ENCODE assay signal across 8 cellular contexts in the genomic region with DNA sequence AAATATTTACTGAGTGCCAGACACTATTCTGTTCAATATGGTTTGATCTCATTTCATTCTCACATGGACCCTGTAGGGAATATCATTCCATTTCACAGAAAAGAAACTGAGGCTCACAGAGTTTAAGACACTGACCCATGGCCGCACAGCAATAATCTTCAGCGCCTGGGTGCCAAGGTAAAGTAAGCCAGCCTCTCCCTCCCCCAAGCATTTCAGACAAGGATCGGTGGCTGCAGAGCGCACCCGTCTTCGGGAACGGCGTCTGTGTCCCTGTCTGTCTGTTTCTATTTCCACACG. TPM values are rescaled to one million over a fixed set of nuclear protein-coding genes. Genes with fewer than 3 reads are reported as not detected.
DNase-seq lines count a peak whose midpoint lies in the region; ATAC-seq, FAIRE-seq and TF ChIP-seq lines count a peak whose summit lies in the region.

No MANE protein-coding gene starts in this region.

- peak overlapping the region; percentile 85 for H2AFZ ChIP-seq in K562 (ENCODE audit: low read depth, low read length)

- TF ChIP-seq EP300 in K562 (IDR thresholded peaks at IDR 0.05; ENCODE audit: low read length): no peak

- DNase-seq in right atrium auricular region (ENCODE audit: low spot score): no peak
- DNase-seq in left cardiac atrium: no peak
- DNase-seq in K562 (ENCODE audit: extremely low read depth in 1 of 4, low spot score in 3 of 4): no peak
- DNase-seq in lung (ENCODE audit: low spot score): no peak
- no peak for DNase-seq in stimulated activated CD4-positive, alpha-beta T cell treated with anti-CD3 and anti-CD28 coated beads, Interleukin-1b, Interleukin-23, amount 100 ng/mL, for 48 hours
- no peak for DNase-seq in NCI-H2227 (lab: John Stamatoyannopoulos, UW; ENCODE audit: unreplicated experiment)
- no peak for DNase-seq in stimulated activated naive CD4-positive, alpha-beta T cell treated with Interleukin-2 at 50 U/mL for 16 hours (lab: John Stamatoyannopoulos, UW)

- TF ChIP-seq POLR2A in K562 (conservative IDR thresholded peaks at IDR 0.05): no peak

- peak overlapping the region; percentile 86 to 96 for H3K9ac ChIP-seq in K562 (ENCODE audit: insufficient read depth in 1 of 2, low read depth in 2 of 2, low read length in 2 of 2)

- peak overlapping the region in 1 of 2 donors; percentile 54 for H3K27ac ChIP-seq in right atrium auricular region
- peak overlapping the region; percentile 95 for H3K27ac ChIP-seq in K562 (ENCODE audit: extremely low read depth, low read depth, low read length)
- H3K27ac ChIP-seq in lung (ENCODE audit: low read depth in 1 of 2, low read length in 1 of 2): peak overlapping the region in 1 of 2 donors; percentile 28

- BruUV-seq in K562 (replicated peaks; lab: Mats Ljungman, UMichigan): no TSS peak

- TF ChIP-seq CTCF in right atrium auricular region (IDR thresholded peaks at IDR 0.05) (no peak), K562 (IDR thresholded peaks at IDR 0.05 in 2 of 3, conservative IDR thresholded peaks at IDR 0.05 in 1 of 3; ENCODE audit: insufficient read depth in 2 of 3, low read depth in 1 of 3, low read length in 3 of 3) (no peak), lung (IDR thresholded peaks at IDR 0.05; ENCODE audit: control extremely low read depth, extremely low read depth) (no peak)

- FAIRE-seq in K562 (lab: Jason Lieb, UNC): no peak

- no peak for ATAC-seq in left cardiac atrium
- ATAC-seq in K562: no peak
- no peak for ATAC-seq in lung (ENCODE audit: insufficient read depth, low FRiP score)
- ATAC-seq in GM18511 (IDR thresholded peaks at IDR 0.05; ENCODE audit: unreplicated experiment): no peak

- POLR2A ChIA-PET in K562 (lab: Yijun Ruan, JAX): interaction anchor here (0.5 to 1.9 kb wide), 14 partner anchors 9 to 1524 kb away, joined by 3 to 9 read pairs (median 3); partner anchors contain the start of genes CDC37, CNN1, ICAM1 and TYK2

- no peak for TF ChIP-seq RAD21 in K562 (CRISPR knock-in tag; conservative IDR thresholded peaks at IDR 0.05 in 1 of 2, IDR thresholded peaks at IDR 0.05 in 1 of 2)

- H3K4me1 ChIP-seq in right atrium auricular region: peaks cover 0 to 51% of the 10 kb centered on the region in 2 donors
- H3K4me1 ChIP-seq in K562 (replicated peaks in 1 of 2; ENCODE audit: control insufficient read depth in 2 of 2, insufficient read depth in 2 of 2, low read length in 2 of 2): peaks cover 27 to 56% of the 10 kb centered on the region in 2 experiments
- peaks cover 0 to 17% of the 10 kb centered on the region in 2 donors for H3K4me1 ChIP-seq in lung (ENCODE audit: control insufficient read depth in 2 of 2, insufficient read depth in 2 of 2, low read length in 2 of 2)

- H3K9me1 ChIP-seq in K562 (ENCODE audit: control insufficient read depth, insufficient read depth, low read length): no peaks in the 10 kb centered on the region

- H3K79me2 ChIP-seq in K562 (ENCODE audit: control insufficient read depth, insufficient read depth, low read length): peaks cover 37% of the 10 kb centered on the region

- H3K36me3 ChIP-seq in right atrium auricular region (no peaks in the 10 kb centered on the region), K562 (ENCODE audit: control insufficient read depth, insufficient read depth, low read length) (no peaks in the 10 kb centered on the region; the same call in 2 of the 3 replicates), lung (ENCODE audit: control insufficient read depth in 2 of 2, insufficient read depth in 2 of 2, low read length in 2 of 2) (no peaks in the 10 kb centered on the region)

- H3K4me3 ChIP-seq in right atrium auricular region: peak overlapping the region; percentile 20 to 56
- H3K4me3 ChIP-seq in K562: peak overlapping the region; percentile 58
- H3K4me3 ChIP-seq in lung: peak overlapping the region; percentile 18

- in situ Hi-C loops in K562 (cut with MboI): no loop called here

- H3K4me2 ChIP-seq in K562 (ENCODE audit: insufficient read depth, low read length): peak overlapping the region; percentile 96

- intact Hi-C loops in left cardiac atrium (cut with DNase I) (no loop called here), K562 (cut with micrococcal nuclease) (no loop called here)

- H3K9me3 ChIP-seq in right atrium auricular region: no peaks in the 10 kb centered on the region
- H3K9me3 ChIP-seq in K562 (replicated peaks; ENCODE audit: control insufficient read depth, insufficient read depth, low read depth, low read length): peaks cover 4% of the 10 kb centered on the region
- H3K9me3 ChIP-seq in lung (ENCODE audit: control insufficient read depth in 2 of 2, insufficient read depth in 1 of 2, low read length in 1 of 2): peaks cover 0 to 3% of the 10 kb centered on the region in 2 donors

- CTCF ChIA-PET in K562 (lab: Yijun Ruan, JAX; ENCODE audit: low intra/inter-chr PET ratio): interaction anchor here (0.6 to 2.5 kb wide), 3 partner anchors 9 to 414 kb away, joined by 3 to 10 read pairs (median 3); no protein-coding TSS in a partner anchor

- H4K20me1 ChIP-seq in K562 (replicated peaks; ENCODE audit: control insufficient read depth, insufficient read depth, low read length): no peaks in the 10 kb centered on the region

- WGBS in K562 (ENCODE audit: insufficient coverage, low coverage, missing lambda C conversion rate): 1% methylated on average over 9 of the region's 9 CpGs
- 8 to 9% methylated on average over 9 of the region's 9 CpGs for WGBS in lung, 2 donors

- H3K27me3 ChIP-seq in right atrium auricular region (peaks cover 23 to 39% of the 10 kb centered on the region in 2 donors), K562 (ENCODE audit: control insufficient read depth in 2 of 2, insufficient read depth in 2 of 2, low read length in 2 of 2) (no peaks in the 10 kb centered on the region), lung (ENCODE audit: control insufficient read depth, insufficient read depth) (no peaks in the 10 kb centered on the region)

RNA-seq across cellular contexts. Expression of gene PDE4A, which starts 4.3 kb away (rescaled TPM):
- total RNA-seq in right atrium auricular region: 1 to 10 TPM; 9.4 to 9.9 TPM
- 10 to 100 TPM; 13.5 to 13.7 TPM for total RNA-seq in left cardiac atrium
- total RNA-seq in K562 (2011; cell fraction: chromatin; rRNA removed; ENCODE audit: low replicate concordance): 30.8 and 75.5 TPM in 2 replicates
- total RNA-seq in K562 (2011; cell fraction: nucleolus; rRNA removed): 29.5 and 33.3 TPM in 2 replicates
- 27.9 and 30.0 TPM in 2 replicates for total RNA-seq in K562 (2011; cell fraction: nucleoplasm; rRNA removed)
- 4.2 and 4.7 TPM in 2 replicates for total RNA-seq in K562 (2014; rRNA removed)
- 3.2 and 3.6 TPM in 2 replicates for total RNA-seq in K562 (2014; rRNA removed; fragmentation: Illumina TruSeq; extraction: Trizol)
- 4.6 and 5.1 TPM in 2 replicates for total RNA-seq in K562 (2015; rRNA removed; fragmentation: Illumina TruSeq; extraction: Trizol)
- total RNA-seq in K562 (2021): 25.5 and 26.9 TPM in 2 replicates
- polyA plus RNA-seq in K562 (2011; rRNA removed): 6.0 and 7.6 TPM in 2 replicates
- polyA plus RNA-seq in K562 (2011; cell fraction: cytosol; rRNA removed): 7.1 and 9.9 TPM in 2 replicates
- polyA plus RNA-seq in K562 (2011; cell fraction: nucleus; rRNA removed): 16.4 and 26.9 TPM in 2 replicates
- polyA plus RNA-seq in K562 (2012): 12.3 and 18.3 TPM in 2 replicates
- polyA plus RNA-seq in K562 (2014; fragmentation: Illumina TruSeq; extraction: Trizol): 15.1 and 16.5 TPM in 2 replicates
- under 1 TPM; 0.66 to 0.68 TPM for polyA plus RNA-seq in K562 (2014; fragmentation: Nextera tagmentation; extraction: Ambion mirVana)
- 14.2 and 14.3 TPM in 2 replicates for polyA plus RNA-seq in K562 (2014; rRNA removed)
- polyA minus RNA-seq in K562 (2011; rRNA and poly(A)+ RNA removed): 4.5 and 7.0 TPM in 2 replicates
- polyA minus RNA-seq in K562 (2011; cell fraction: cytosol; rRNA and poly(A)+ RNA removed): 14.0 and 20.1 TPM in 2 replicates
- 8.8 and 9.9 TPM in 2 replicates for polyA minus RNA-seq in K562 (2011; cell fraction: nucleus; rRNA and poly(A)+ RNA removed)
- 10 to 100 TPM; 11.9 to 23.6 TPM for total RNA-seq in lung
- 10 to 100 TPM; 10.3 to 13.7 TPM for polyA plus RNA-seq in lung

RNA-seq across cellular contexts. Expression of gene CDC37, which starts 12.7 kb away (rescaled TPM):
- 100 to 1,000 TPM; 130 to 131 TPM for total RNA-seq in right atrium auricular region
- 100 to 1,000 TPM; 130 to 156 TPM for total RNA-seq in left cardiac atrium
- 143 and 313 TPM in 2 replicates for total RNA-seq in K562 (2011; cell fraction: chromatin; rRNA removed; ENCODE audit: low replicate concordance)
- 204 and 248 TPM in 2 replicates for total RNA-seq in K562 (2011; cell fraction: nucleolus; rRNA removed)
- 196 and 198 TPM in 2 replicates for total RNA-seq in K562 (2011; cell fraction: nucleoplasm; rRNA removed)
- 374 and 442 TPM in 2 replicates for total RNA-seq in K562 (2014; rRNA removed)
- total RNA-seq in K562 (2014; rRNA removed; fragmentation: Illumina TruSeq; extraction: Trizol): 92.4 and 108 TPM in 2 replicates
- total RNA-seq in K562 (2015; rRNA removed; fragmentation: Illumina TruSeq; extraction: Trizol): 227 and 233 TPM in 2 replicates
- 220 and 242 TPM in 2 replicates for total RNA-seq in K562 (2021)
- polyA plus RNA-seq in K562 (2011; rRNA removed): 298 and 334 TPM in 2 replicates
- polyA plus RNA-seq in K562 (2011; cell fraction: cytosol; rRNA removed): 268 and 380 TPM in 2 replicates
- polyA plus RNA-seq in K562 (2011; cell fraction: nucleus; rRNA removed): 1,074 and 1,365 TPM in 2 replicates
- polyA plus RNA-seq in K562 (2012): 226 and 230 TPM in 2 replicates
- polyA plus RNA-seq in K562 (2014; fragmentation: Illumina TruSeq; extraction: Trizol): 188 and 265 TPM in 2 replicates
- 10 to 100 TPM in 1 of 2 experiments, 1 to 10 TPM in 1; 6.6 to 12.8 TPM for polyA plus RNA-seq in K562 (2014; fragmentation: Nextera tagmentation; extraction: Ambion mirVana)
- 481 and 538 TPM in 2 replicates for polyA plus RNA-seq in K562 (2014; rRNA removed)
- 76.0 and 124 TPM in 2 replicates for polyA minus RNA-seq in K562 (2011; rRNA and poly(A)+ RNA removed)
- polyA minus RNA-seq in K562 (2011; cell fraction: cytosol; rRNA and poly(A)+ RNA removed): 83.3 and 94.9 TPM in 2 replicates
- polyA minus RNA-seq in K562 (2011; cell fraction: nucleus; rRNA and poly(A)+ RNA removed): 51.0 and 68.2 TPM in 2 replicates
- 100 to 1,000 TPM; 110 to 156 TPM for total RNA-seq in lung
- 100 to 1,000 TPM; 223 to 294 TPM for polyA plus RNA-seq in lung

RNA-seq across cellular contexts. Expression of gene TYK2, which starts 35.7 kb away (rescaled TPM):
- total RNA-seq in right atrium auricular region: 10 to 100 TPM; 31.7 to 58.8 TPM
- 10 to 100 TPM; 57.3 to 59.3 TPM for total RNA-seq in left cardiac atrium
- 364 and 893 TPM in 2 replicates for total RNA-seq in K562 (2011; cell fraction: chromatin; rRNA removed; ENCODE audit: low replicate concordance)
- 386 and 391 TPM in 2 replicates for total RNA-seq in K562 (2011; cell fraction: nucleolus; rRNA removed)
- 314 and 336 TPM in 2 replicates for total RNA-seq in K562 (2011; cell fraction: nucleoplasm; rRNA removed)
- 132 and 147 TPM in 2 replicates for total RNA-seq in K562 (2014; rRNA removed)
- total RNA-seq in K562 (2014; rRNA removed; fragmentation: Illumina TruSeq; extraction: Trizol): 56.6 and 57.5 TPM in 2 replicates
- total RNA-seq in K562 (2015; rRNA removed; fragmentation: Illumina TruSeq; extraction: Trizol): 85.0 and 85.9 TPM in 2 replicates
- total RNA-seq in K562 (2021): 123 and 144 TPM in 2 replicates
- 51.9 and 75.4 TPM in 2 replicates for polyA plus RNA-seq in K562 (2011; rRNA removed)
- polyA plus RNA-seq in K562 (2011; cell fraction: cytosol; rRNA removed): 57.5 and 76.1 TPM in 2 replicates
- 548 and 794 TPM in 2 replicates for polyA plus RNA-seq in K562 (2011; cell fraction: nucleus; rRNA removed)
- polyA plus RNA-seq in K562 (2012): 111 and 155 TPM in 2 replicates
- 125 and 126 TPM in 2 replicates for polyA plus RNA-seq in K562 (2014; fragmentation: Illumina TruSeq; extraction: Trizol)
- polyA plus RNA-seq in K562 (2014; fragmentation: Nextera tagmentation; extraction: Ambion mirVana): 10 to 100 TPM; 15.0 to 19.9 TPM
- 174 and 182 TPM in 2 replicates for polyA plus RNA-seq in K562 (2014; rRNA removed)
- polyA minus RNA-seq in K562 (2011; rRNA and poly(A)+ RNA removed): 14.0 and 30.4 TPM in 2 replicates
- polyA minus RNA-seq in K562 (2011; cell fraction: cytosol; rRNA and poly(A)+ RNA removed): 50.7 and 53.3 TPM in 2 replicates
- 55.5 and 67.1 TPM in 2 replicates for polyA minus RNA-seq in K562 (2011; cell fraction: nucleus; rRNA and poly(A)+ RNA removed)
- total RNA-seq in lung: 100 to 1,000 TPM; 102 to 175 TPM
- polyA plus RNA-seq in lung: 100 to 1,000 TPM; 137 to 162 TPM
